1 cellular context compared by ENCODE assay signal in genomic region chr3:55630921-55631299, GRCh38.
TF ChIP-seq lines count a peak whose summit lies in the region.

No MANE protein-coding gene starts in this region.

TF ChIP-seq in H1, 55 proteins besides CTCF, POLR2A, EP300 and RAD21 (continued from another document):
- TF ChIP-seq SAP30 (IDR thresholded peaks at IDR 0.05; ENCODE audit: insufficient read depth, insufficient replicate concordance, low read length) (no peak), SIX5 (IDR thresholded peaks at IDR 0.05; ENCODE audit: low read depth, low read length) (no peak), POLR2AphosphoS5 (IDR thresholded peaks at IDR 0.05; ENCODE audit: low read depth, low read length) (no peak), BACH1 (IDR thresholded peaks at IDR 0.05; ENCODE audit: low read length) (no peak), SP4 (IDR thresholded peaks at IDR 0.05; ENCODE audit: low read length) (no peak)
